ENCODE assay signal across 15 cellular contexts in the genomic region with DNA sequence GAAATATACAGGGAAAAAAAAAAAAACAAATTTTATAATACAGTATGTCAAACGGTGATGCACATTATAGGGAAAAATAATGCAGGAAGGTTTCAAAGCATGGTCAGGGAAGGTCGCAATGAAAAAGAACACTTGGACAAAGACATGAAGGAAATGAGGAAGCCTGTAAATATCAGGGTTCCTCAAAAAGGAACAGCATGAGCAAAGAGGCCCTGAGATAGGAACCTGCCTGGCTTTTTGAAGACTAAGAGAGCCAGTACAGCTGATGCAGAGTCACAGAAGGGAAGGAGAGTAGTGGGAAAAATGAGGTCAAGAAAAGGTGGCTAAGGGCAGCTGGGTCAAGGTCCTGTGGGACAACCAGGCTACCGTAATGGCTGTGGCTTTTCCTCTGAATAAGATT. TPM values are rescaled to one million over a fixed set of nuclear protein-coding genes. Genes with fewer than 3 reads are reported as not detected.
DNase-seq lines count a peak whose midpoint lies in the region; ATAC-seq and TF ChIP-seq lines count a peak whose summit lies in the region.
"Had no signal": no experiment of that assay in that cellular context is flagged by ENCODE, and none has a peak within 500 bp of the region (broad histone marks: within the 10 kb centered on the region; RNA-seq: fewer than 3 reads in every experiment).

No MANE protein-coding gene starts in this region.

- no peaks in the 10 kb centered on the region for H3K36me3 Mint-ChIP-seq in activated naive CD4-positive, alpha-beta T cell treated with anti-CD3 and anti-CD28 coated beads, Interleukin-2, amount 10 ng/mL, durations not matched to agents 7 days and 5 days
- peaks cover 2% of the 10 kb centered on the region for H3K36me3 Mint-ChIP-seq in activated naive CD8-positive, alpha-beta T cell treated with anti-CD3 and anti-CD28 coated beads, Interleukin-2, amount 50 U/mL, for 24 hours (ENCODE audit: low read depth)
- peaks cover 2% of the 10 kb centered on the region for H3K36me3 Mint-ChIP-seq in progenitor cell of endocrine pancreas (ENCODE audit: insufficient read depth)

- no peak for ATAC-seq in activated naive CD8-positive, alpha-beta T cell treated with anti-CD3 and anti-CD28 coated beads, Interleukin-2, amount 50 U/mL, for 24 hours
- no peak for ATAC-seq in omental fat pad (ENCODE audit: low FRiP score)
- no peak for ATAC-seq in HG03196 (IDR thresholded peaks at IDR 0.05; ENCODE audit: unreplicated experiment)

- H3K9me3 Mint-ChIP-seq in activated naive CD4-positive, alpha-beta T cell treated with anti-CD3 and anti-CD28 coated beads, Interleukin-2, amount 10 ng/mL, durations not matched to agents 7 days and 5 days = no peaks in the 10 kb centered on the region
- no peaks in the 10 kb centered on the region for H3K9me3 Mint-ChIP-seq in activated naive CD8-positive, alpha-beta T cell treated with anti-CD3 and anti-CD28 coated beads, Interleukin-2, amount 50 U/mL, for 24 hours
- H3K9me3 Mint-ChIP-seq in progenitor cell of endocrine pancreas (ENCODE audit: low read depth) = no peaks in the 10 kb centered on the region

- TF ChIP-seq CTCF in progenitor cell of endocrine pancreas (IDR thresholded peaks at IDR 0.05; ENCODE audit: unreplicated experiment) (no peak), omental fat pad (IDR thresholded peaks at IDR 0.05) (no peak)

- no peak for DNase-seq in activated naive CD4-positive, alpha-beta T cell treated with anti-CD3 and anti-CD28 coated beads, Interleukin-2, amount 10 ng/mL, durations not matched to agents 7 days and 5 days
- DNase-seq in activated naive CD4-positive, alpha-beta T cell (lab: John Stamatoyannopoulos, UW) = no peak
- peak; percentile 38 to 42 for DNase-seq in Kasumi-1 (lab: John Stamatoyannopoulos, UW)
- DNase-seq in activated naive CD8-positive, alpha-beta T cell treated with anti-CD3 and anti-CD28 coated beads, Interleukin-2, amount 50 U/mL, for 24 hours = no peak
- DNase-seq in progenitor cell of endocrine pancreas (ENCODE audit: low spot score, unreplicated experiment) = no peak
- DNase-seq in omental fat pad (ENCODE audit: low spot score) = no peak
- no peak for DNase-seq in hippocampal formation (lab: John Stamatoyannopoulos, UW)
- DNase-seq: activated CD4-positive, CD25-positive, alpha-beta regulatory T cell; foreskin melanocyte; NCI-H1105 treated with DMSO at 0.1 percent for 48 hours; NCI-H2227 treated with DMSO at 0.1 percent for 48 hours; nucleus accumbens; stimulated activated CD4-positive, alpha-beta T cell treated with anti-CD3 and anti-CD28 coated beads, Interleukin-4, amount 100 ng/mL, for 24 hours; trophoblast cell had no signal

- CTCF ChIA-PET in activated naive CD4-positive, alpha-beta T cell treated with anti-CD3 and anti-CD28 coated beads, Interleukin-2, amount 10 ng/mL, durations not matched to agents 7 days and 5 days (lab: Charles Lee) = no interaction called here

- peak overlapping the region; percentile 2 for H3K4me3 Mint-ChIP-seq in activated naive CD4-positive, alpha-beta T cell treated with anti-CD3 and anti-CD28 coated beads, Interleukin-2, amount 10 ng/mL, durations not matched to agents 7 days and 5 days
- H3K4me3 Mint-ChIP-seq in activated naive CD8-positive, alpha-beta T cell treated with anti-CD3 and anti-CD28 coated beads, Interleukin-2, amount 50 U/mL, for 24 hours = peak overlapping the region; percentile 17
- peak overlapping the region; percentile 17 for H3K4me3 Mint-ChIP-seq in progenitor cell of endocrine pancreas (ENCODE audit: low read depth)

- H3K4me1 Mint-ChIP-seq in activated naive CD4-positive, alpha-beta T cell treated with anti-CD3 and anti-CD28 coated beads, Interleukin-2, amount 10 ng/mL, durations not matched to agents 7 days and 5 days = peaks cover 28% of the 10 kb centered on the region
- peaks cover 52% of the 10 kb centered on the region for H3K4me1 Mint-ChIP-seq in activated naive CD8-positive, alpha-beta T cell treated with anti-CD3 and anti-CD28 coated beads, Interleukin-2, amount 50 U/mL, for 24 hours
- H3K4me1 Mint-ChIP-seq in progenitor cell of endocrine pancreas (ENCODE audit: low read depth) = peaks cover 22% of the 10 kb centered on the region

- H3K27ac Mint-ChIP-seq in activated naive CD4-positive, alpha-beta T cell treated with anti-CD3 and anti-CD28 coated beads, Interleukin-2, amount 10 ng/mL, durations not matched to agents 7 days and 5 days = no peak overlapping the region
- H3K27ac Mint-ChIP-seq in activated naive CD8-positive, alpha-beta T cell treated with anti-CD3 and anti-CD28 coated beads, Interleukin-2, amount 50 U/mL, for 24 hours = no peak overlapping the region
- H3K27ac Mint-ChIP-seq in progenitor cell of endocrine pancreas = no peak overlapping the region

- H3K27me3 Mint-ChIP-seq in activated naive CD4-positive, alpha-beta T cell treated with anti-CD3 and anti-CD28 coated beads, Interleukin-2, amount 10 ng/mL, durations not matched to agents 7 days and 5 days = peaks cover 4% of the 10 kb centered on the region
- no peaks in the 10 kb centered on the region for H3K27me3 Mint-ChIP-seq in activated naive CD8-positive, alpha-beta T cell treated with anti-CD3 and anti-CD28 coated beads, Interleukin-2, amount 50 U/mL, for 24 hours
- H3K27me3 Mint-ChIP-seq in progenitor cell of endocrine pancreas = no peaks in the 10 kb centered on the region

RNA-seq across cellular contexts. Expression of a gene that starts 1.9 kb away (rescaled TPM):
- total RNA-seq in progenitor cell of endocrine pancreas (125 and 128 TPM in 2 replicates), omental fat pad (10 to 100 TPM; 28.9 to 44.9 (median 33.4) TPM)

Comparison
In these comparisons a context has a peak if more than half of its experiments do, and no peak if none do; other contexts are left out.
1. DNase-seq: peak in Kasumi-1 (2 of 2); none in activated naive CD4-positive, alpha-beta T cell treated with anti-CD3 and anti-CD28 coated beads, Interleukin-2, amount 10 ng/mL, durations not matched to agents 7 days and 5 days (single experiment), activated naive CD4-positive, alpha-beta T cell (0 of 4), activated naive CD8-positive, alpha-beta T cell treated with anti-CD3 and anti-CD28 coated beads, Interleukin-2, amount 50 U/mL, for 24 hours (single experiment), progenitor cell of endocrine pancreas (single experiment), omental fat pad (single experiment) and hippocampal formation (0 of 2).
2. Peak in every context shown above with its lines, with median percentiles within 50 percentile points of each other: H3K4me3 Mint-ChIP-seq.